Comparison of ENCODE assay signal across 14 cellular contexts in the genomic region with DNA sequence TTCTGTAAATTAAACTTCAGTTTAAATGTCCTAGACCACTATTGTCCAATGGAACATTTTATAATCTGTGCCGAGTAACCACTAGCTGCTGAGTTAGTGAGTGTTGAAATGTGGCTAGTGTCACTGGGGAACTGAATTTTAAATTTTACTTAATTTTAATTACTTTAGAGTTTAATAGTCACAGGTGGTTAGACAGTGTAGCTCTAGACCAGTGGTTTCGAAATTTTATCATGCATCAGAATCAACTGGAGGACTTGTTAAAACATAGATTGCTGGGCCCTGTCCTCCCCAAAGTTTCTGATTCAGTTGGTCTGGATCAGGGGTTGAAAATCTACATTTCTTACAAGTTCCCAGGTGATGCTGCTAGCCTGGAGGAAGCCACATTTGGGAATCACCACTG.
DNase-seq lines count a peak whose midpoint lies in the region; ATAC-seq and TF ChIP-seq lines count a peak whose summit lies in the region.
"Had no signal": no experiment of that assay in that cellular context is flagged by ENCODE, and none has a peak within 500 bp of the region (broad histone marks: within the 10 kb centered on the region; RNA-seq: fewer than 3 reads in every experiment).

No MANE protein-coding gene starts in this region.

- H3K79me1 ChIP-seq in mesenchymal stem cell (replicated peaks; ENCODE audit: low read length, poor library complexity, severe bottlenecking) = peaks cover 27% of the 10 kb centered on the region

- H3K4ac ChIP-seq in mesenchymal stem cell (ENCODE audit: low read depth in 1 of 2, low read length in 2 of 2) = no peak overlapping the region

- H2BK120ac ChIP-seq in mesenchymal stem cell (ENCODE audit: low read depth, low read length) = no peak overlapping the region

- no peak for DNase-seq in SK-N-SH
- no peak for DNase-seq in adrenal gland
- DNase-seq in mesenchymal stem cell = no peak
- DNase-seq in thyroid gland = no peak
- no peak for DNase-seq in H4 (ENCODE audit: low spot score)
- DNase-seq: activated CD8-positive, alpha-beta T cell treated with anti-CD3 and anti-CD28 coated beads, Interleukin-2, amount 10 ng/mL, durations not matched to agents 7 days and 5 days; DMS153; H7; T-cell had no signal

- no peaks in the 10 kb centered on the region for H3K9me3 ChIP-seq in SK-N-SH
- H3K9me3 ChIP-seq in adrenal gland (replicated peaks in 1 of 3) = no peaks in the 10 kb centered on the region
- no peaks in the 10 kb centered on the region for H3K9me3 ChIP-seq in mesenchymal stem cell (ENCODE audit: control insufficient read depth, low read length)
- no peaks in the 10 kb centered on the region for H3K9me3 ChIP-seq in thyroid gland

- WGBS in SK-N-SH (ENCODE audit: low lambda C conversion rate) = 49% methylated on average over 2 of the region's 2 CpGs
- WGBS in adrenal gland, 4 donors = 32 to 76% (median 39%) methylated on average over 2 of the region's 2 CpGs
- 85% methylated on average over 2 of the region's 2 CpGs for WGBS in mesenchymal stem cell
- 43 to 64% methylated on average over 2 of the region's 2 CpGs for WGBS in thyroid gland, 2 donors

- ATAC-seq in SK-N-SH treated with all-trans-retinoic acid at 6 μM for 48 hours = no peak
- no peak for ATAC-seq in GM19395 (IDR thresholded peaks at IDR 0.05; ENCODE audit: unreplicated experiment)
- no peak for ATAC-seq in GM18870 (IDR thresholded peaks at IDR 0.05; ENCODE audit: unreplicated experiment)
- ATAC-seq: activated CD8-positive, alpha-beta T cell treated with anti-CD3 and anti-CD28 coated beads, Interleukin-2, amount 10 ng/mL, durations not matched to agents 7 days and 5 days; T-cell had no signal

- H3K9me2 ChIP-seq in SK-N-SH = no peaks in the 10 kb centered on the region

- H2AFZ ChIP-seq in SK-N-SH (ENCODE audit: low read depth) = no peak overlapping the region
- H2AFZ ChIP-seq in mesenchymal stem cell (ENCODE audit: low read depth, low read length) = no peak overlapping the region

- no peak overlapping the region for H4K8ac ChIP-seq in mesenchymal stem cell (ENCODE audit: low read length)

- POLR2A ChIA-PET in SK-N-SH (lab: Yijun Ruan, JAX) = no interaction called here

- H3K79me2 ChIP-seq in SK-N-SH (ENCODE audit: insufficient read depth) = peaks cover 16% of the 10 kb centered on the region

- no peak for TF ChIP-seq EP300 in SK-N-SH (IDR thresholded peaks at IDR 0.05; ENCODE audit: borderline replicate concordance in 1 of 2, low read depth in 1 of 2, low read length in 1 of 2)

- peaks cover 24% of the 10 kb centered on the region for H4K20me1 ChIP-seq in SK-N-SH (ENCODE audit: insufficient read depth)

- H3K36me3 ChIP-seq in SK-N-SH (replicated peaks in 1 of 2; ENCODE audit: control insufficient read depth in 1 of 2, insufficient read depth in 2 of 2, low read length in 1 of 2) = no peaks in the 10 kb centered on the region
- no peaks in the 10 kb centered on the region for H3K36me3 ChIP-seq in adrenal gland (replicated peaks in 1 of 2)
- H3K36me3 ChIP-seq in mesenchymal stem cell (ENCODE audit: control insufficient read depth in 1 of 2, insufficient read depth in 2 of 2, low read depth in 1 of 2, low read length in 2 of 2) = no peaks in the 10 kb centered on the region
- H3K36me3 ChIP-seq in thyroid gland = no peaks in the 10 kb centered on the region

- intact Hi-C loops in adrenal gland (cut with DNase I) (no loop called here), thyroid gland (cut with DNase I) (no loop called here)

- H2BK5ac ChIP-seq in mesenchymal stem cell (ENCODE audit: low read depth, low read length, poor library complexity, severe bottlenecking) = no peak overlapping the region

- H3K27ac ChIP-seq in SK-N-SH (ENCODE audit: low read depth in 2 of 2, low read length in 1 of 2) (peak overlapping the region; percentile 25 to 55; a peak in 3 of 4 replicates), adrenal gland (peak overlapping the region in 4 of 5 donors; percentile 56 to 83 (median 68)), mesenchymal stem cell (ENCODE audit: low read length, poor library complexity, severe bottlenecking) (peak overlapping the region; percentile 31), thyroid gland (peak overlapping the region in 2 of 3 donors; percentile 10 to 53)
- H3K27ac ChIP-seq: 22Rv1, C4-2B had no signal

- H3K27me3 ChIP-seq in SK-N-SH (ENCODE audit: insufficient read depth) (no peaks in the 10 kb centered on the region), adrenal gland (no peaks in the 10 kb centered on the region), mesenchymal stem cell (ENCODE audit: control insufficient read depth in 1 of 2, insufficient read depth in 1 of 2, low read length in 2 of 2) (no peaks in the 10 kb centered on the region), thyroid gland (no peaks in the 10 kb centered on the region)

- no peak overlapping the region for H3K18ac ChIP-seq in mesenchymal stem cell (ENCODE audit: low read depth in 1 of 2, low read length in 2 of 2)

- H3K23ac ChIP-seq in mesenchymal stem cell (ENCODE audit: low read length in 2 of 2) = no peak overlapping the region

- H3K9ac ChIP-seq in SK-N-SH (no peak overlapping the region), mesenchymal stem cell (ENCODE audit: low read length) (peak overlapping the region; percentile 53)

- CTCF ChIA-PET in SK-N-SH (lab: Yijun Ruan, JAX) = interaction anchor here (1.1 to 1.3 kb wide), 2 partner anchors 9 to 16 kb away, joined by 3 to 5 read pairs; no protein-coding TSS in a partner anchor

- H2AK5ac ChIP-seq in mesenchymal stem cell (ENCODE audit: low read length, severe bottlenecking) = peak overlapping the region; percentile 35

- TF ChIP-seq CTCF in SK-N-SH (IDR thresholded peaks at IDR 0.05) (no peak), adrenal gland (IDR thresholded peaks at IDR 0.05) (no peak), thyroid gland (IDR thresholded peaks at IDR 0.05) (no peak)

- H3K14ac ChIP-seq in mesenchymal stem cell (ENCODE audit: low read length in 2 of 2) = no peak overlapping the region

- TF ChIP-seq RAD21 in SK-N-SH (IDR thresholded peaks at IDR 0.05; ENCODE audit: low read length) = no peak

- H3K4me2 ChIP-seq in SK-N-SH (peak overlapping the region; percentile 10; the same call in 1 of the 2 replicates), mesenchymal stem cell (ENCODE audit: low read length, poor library complexity, severe bottlenecking) (no peak overlapping the region)

- peaks cover 8% of the 10 kb centered on the region for H3F3A ChIP-seq in SK-N-SH (replicated peaks; ENCODE audit: insufficient read depth)

- TF ChIP-seq POLR2A in adrenal gland (IDR thresholded peaks at IDR 0.05) (no peak), thyroid gland (IDR thresholded peaks at IDR 0.05) (no peak)

- H3K4me1 ChIP-seq in SK-N-SH (ENCODE audit: control insufficient read depth in 1 of 2, insufficient read depth in 2 of 2, low read depth in 1 of 2, low read length in 1 of 2) (peaks cover 7 to 11% of the 10 kb centered on the region in 2 experiments), adrenal gland (replicated peaks in 1 of 2) (peaks cover 14 to 61% of the 10 kb centered on the region in 2 donors), mesenchymal stem cell (ENCODE audit: control insufficient read depth, insufficient read depth, low read depth, low read length) (peaks cover 1% of the 10 kb centered on the region), thyroid gland (peaks cover 33 to 57% of the 10 kb centered on the region in 2 donors)

- no peak overlapping the region for H2BK12ac ChIP-seq in mesenchymal stem cell (ENCODE audit: low read length in 2 of 2)

- H2BK15ac ChIP-seq in mesenchymal stem cell (ENCODE audit: low read depth, poor library complexity, severe bottlenecking) = no peak overlapping the region

- H3K4me3 ChIP-seq in SK-N-SH (ENCODE audit: low read depth in 2 of 2, low read length in 1 of 2) = no peak overlapping the region
- H3K4me3 ChIP-seq in adrenal gland = no peak overlapping the region
- no peak overlapping the region for H3K4me3 ChIP-seq in mesenchymal stem cell (ENCODE audit: insufficient read depth in 1 of 2, low read depth in 1 of 2, low read length in 2 of 2)
- H3K4me3 ChIP-seq in thyroid gland (replicated peaks in 1 of 3) = no peak overlapping the region

- no peak overlapping the region for H4K91ac ChIP-seq in mesenchymal stem cell (ENCODE audit: low read length)

TF ChIP-seq in SK-N-SH, 30 proteins besides CTCF, POLR2A, EP300 and RAD21 (continues in another document):
- no peak for TF ChIP-seq RCOR1 (IDR thresholded peaks at IDR 0.05; ENCODE audit: low read length)
- TF ChIP-seq EZH2phosphoT487 (IDR thresholded peaks at IDR 0.05; ENCODE audit: borderline replicate concordance, low read depth) = no peak
- TF ChIP-seq, protein P1, sequence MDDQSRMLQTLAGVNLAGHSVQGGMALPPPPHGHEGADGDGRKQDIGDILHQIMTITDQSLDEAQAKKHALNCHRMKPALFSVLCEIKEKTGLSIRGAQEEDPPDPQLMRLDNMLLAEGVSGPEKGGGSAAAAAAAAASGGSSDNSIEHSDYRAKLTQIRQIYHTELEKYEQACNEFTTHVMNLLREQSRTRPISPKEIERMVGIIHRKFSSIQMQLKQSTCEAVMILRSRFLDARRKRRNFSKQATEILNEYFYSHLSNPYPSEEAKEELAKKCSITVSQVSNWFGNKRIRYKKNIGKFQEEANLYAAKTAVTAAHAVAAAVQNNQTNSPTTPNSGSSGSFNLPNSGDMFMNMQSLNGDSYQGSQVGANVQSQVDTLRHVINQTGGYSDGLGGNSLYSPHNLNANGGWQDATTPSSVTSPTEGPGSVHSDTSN (IDR thresholded peaks at IDR 0.05) = no peak
- TF ChIP-seq RXRA (IDR thresholded peaks at IDR 0.05; ENCODE audit: borderline replicate concordance, low read depth) = no peak

TF ChIP-seq in SK-N-SH treated with all-trans-retinoic acid at 6 μM for 48 hours, 23 proteins besides CTCF, POLR2A, EP300 and RAD21 (continues in another document):
- TF ChIP-seq ARNTL (CRISPR knock-in tag; IDR thresholded peaks at IDR 0.05; ENCODE audit: borderline replicate concordance, low read depth) = no peak
- no peak for TF ChIP-seq CREB5 (CRISPR knock-in tag; IDR thresholded peaks at IDR 0.05; ENCODE audit: low read depth)
- TF ChIP-seq OSR1 (CRISPR knock-in tag; IDR thresholded peaks at IDR 0.05) = no peak
- no peak for TF ChIP-seq ZFP3 (CRISPR knock-in tag; IDR thresholded peaks at IDR 0.05)
